ENCODE assay signal across 1 cellular context in the genomic region with DNA sequence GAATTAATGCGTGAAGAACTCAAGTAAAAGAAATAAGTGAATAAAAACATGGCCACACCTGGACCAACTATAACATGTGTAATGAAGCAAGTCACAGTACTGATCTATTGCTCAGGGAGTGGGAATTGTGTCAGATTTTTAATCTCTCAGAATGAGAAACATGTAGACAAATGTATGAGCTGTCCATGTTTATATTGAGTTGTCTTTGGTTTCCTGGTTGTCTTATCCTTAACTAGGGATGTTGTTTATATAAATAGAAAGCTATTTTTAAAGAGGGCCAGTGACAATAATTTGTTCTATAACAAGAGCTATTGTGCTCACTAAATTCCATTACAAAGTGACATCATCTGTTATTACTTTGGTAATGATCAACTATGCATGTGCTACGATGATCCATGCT.
TF ChIP-seq lines count a peak whose summit lies in the region.

No MANE protein-coding gene starts in this region.

TF ChIP-seq in A549, 52 proteins besides CTCF, POLR2A, EP300 and RAD21 (continued from another document):
- no peak for TF ChIP-seq HMGXB4 (CRISPR knock-in tag; IDR thresholded peaks at IDR 0.05; ENCODE audit: borderline replicate concordance)
- TF ChIP-seq, protein P1, sequence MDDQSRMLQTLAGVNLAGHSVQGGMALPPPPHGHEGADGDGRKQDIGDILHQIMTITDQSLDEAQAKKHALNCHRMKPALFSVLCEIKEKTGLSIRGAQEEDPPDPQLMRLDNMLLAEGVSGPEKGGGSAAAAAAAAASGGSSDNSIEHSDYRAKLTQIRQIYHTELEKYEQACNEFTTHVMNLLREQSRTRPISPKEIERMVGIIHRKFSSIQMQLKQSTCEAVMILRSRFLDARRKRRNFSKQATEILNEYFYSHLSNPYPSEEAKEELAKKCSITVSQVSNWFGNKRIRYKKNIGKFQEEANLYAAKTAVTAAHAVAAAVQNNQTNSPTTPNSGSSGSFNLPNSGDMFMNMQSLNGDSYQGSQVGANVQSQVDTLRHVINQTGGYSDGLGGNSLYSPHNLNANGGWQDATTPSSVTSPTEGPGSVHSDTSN (IDR thresholded peaks at IDR 0.05) = no peak
- no peak for TF ChIP-seq TP53 (CRISPR knock-in tag; IDR thresholded peaks at IDR 0.05)
- TF ChIP-seq FOSL2 (IDR thresholded peaks at IDR 0.05) = no peak
- TF ChIP-seq FOSL2 (CRISPR knock-in tag; IDR thresholded peaks at IDR 0.05) = peak; percentile 55; the same call in 1 of the 2 replicates
